Comparison of ENCODE assay signal across 1 cellular context in the genomic region with DNA sequence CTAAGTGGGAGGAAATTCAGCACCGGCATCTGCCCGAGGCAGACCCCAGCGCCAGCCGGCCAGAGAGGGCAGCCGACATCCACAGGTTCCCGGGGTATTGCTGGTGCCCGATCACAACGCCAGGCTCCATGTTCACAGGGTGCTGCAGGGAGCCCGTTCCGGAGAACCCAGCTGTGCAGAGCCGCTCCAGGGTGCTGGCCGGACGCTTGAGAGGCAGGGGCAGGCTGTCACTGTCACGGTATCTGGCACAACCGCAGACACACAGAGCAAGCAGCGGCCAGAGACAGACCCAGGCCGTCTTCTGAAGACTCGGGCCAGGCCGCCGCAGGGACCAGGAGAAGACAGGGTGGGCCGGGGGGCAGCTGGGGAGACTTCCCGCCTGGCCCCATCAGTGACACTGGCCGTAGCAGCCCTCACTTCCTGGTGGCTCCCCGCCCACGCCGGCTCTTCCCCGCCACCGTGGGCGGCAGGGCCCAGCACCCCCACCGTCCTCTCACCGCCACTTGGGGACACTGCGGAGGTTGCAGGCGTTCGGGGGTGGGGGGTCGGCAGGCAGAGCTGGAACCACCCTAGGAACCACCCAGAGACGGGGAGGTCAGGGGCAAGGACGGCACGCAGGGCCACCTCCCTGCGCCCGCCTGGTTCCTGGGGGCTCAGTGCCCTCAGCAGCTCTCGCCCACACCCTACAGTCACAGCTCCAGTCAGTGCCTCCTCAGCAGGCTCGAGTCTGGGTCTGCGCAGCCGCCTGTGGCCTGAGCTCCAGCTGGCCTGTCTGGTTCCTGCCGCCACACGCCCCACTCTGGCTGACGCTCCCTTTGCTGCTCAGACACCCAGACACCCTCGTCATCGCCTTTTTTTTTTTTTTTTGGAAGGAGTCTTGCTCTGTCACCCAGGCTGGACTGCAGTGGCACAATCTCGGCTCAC.
A peak's percentile ranks its signal among the peaks of the same experiment; 100 is the strongest.
TF ChIP-seq lines count a peak whose summit lies in the region.

No MANE protein-coding gene starts in this region.

TF ChIP-seq in K562, 482 proteins besides CTCF, POLR2A, EP300 and RAD21 (continued from another document):
- TF ChIP-seq, protein P1, sequence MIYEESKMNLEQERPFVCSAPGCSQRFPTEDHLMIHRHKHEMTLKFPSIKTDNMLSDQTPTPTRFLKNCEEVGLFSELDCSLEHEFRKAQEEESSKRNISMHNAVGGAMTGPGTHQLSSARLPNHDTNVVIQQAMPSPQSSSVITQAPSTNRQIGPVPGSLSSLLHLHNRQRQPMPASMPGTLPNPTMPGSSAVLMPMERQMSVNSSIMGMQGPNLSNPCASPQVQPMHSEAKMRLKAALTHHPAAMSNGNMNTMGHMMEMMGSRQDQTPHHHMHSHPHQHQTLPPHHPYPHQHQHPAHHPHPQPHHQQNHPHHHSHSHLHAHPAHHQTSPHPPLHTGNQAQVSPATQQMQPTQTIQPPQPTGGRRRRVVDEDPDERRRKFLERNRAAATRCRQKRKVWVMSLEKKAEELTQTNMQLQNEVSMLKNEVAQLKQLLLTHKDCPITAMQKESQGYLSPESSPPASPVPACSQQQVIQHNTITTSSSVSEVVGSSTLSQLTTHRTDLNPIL (CRISPR knock-in tag; IDR thresholded peaks at IDR 0.05): no peak
- no peak for TF ChIP-seq CBX2 (IDR thresholded peaks at IDR 0.05; ENCODE audit: insufficient read depth, low read length, poor library complexity, severe bottlenecking)
- TF ChIP-seq ZNF3 (CRISPR knock-in tag; IDR thresholded peaks at IDR 0.05): no peak
- peak; percentile 40; the same call in 1 of the 2 replicates for TF ChIP-seq RBFOX2 (IDR thresholded peaks at IDR 0.05; ENCODE audit: low read depth, low read length)
- TF ChIP-seq, protein P2, sequence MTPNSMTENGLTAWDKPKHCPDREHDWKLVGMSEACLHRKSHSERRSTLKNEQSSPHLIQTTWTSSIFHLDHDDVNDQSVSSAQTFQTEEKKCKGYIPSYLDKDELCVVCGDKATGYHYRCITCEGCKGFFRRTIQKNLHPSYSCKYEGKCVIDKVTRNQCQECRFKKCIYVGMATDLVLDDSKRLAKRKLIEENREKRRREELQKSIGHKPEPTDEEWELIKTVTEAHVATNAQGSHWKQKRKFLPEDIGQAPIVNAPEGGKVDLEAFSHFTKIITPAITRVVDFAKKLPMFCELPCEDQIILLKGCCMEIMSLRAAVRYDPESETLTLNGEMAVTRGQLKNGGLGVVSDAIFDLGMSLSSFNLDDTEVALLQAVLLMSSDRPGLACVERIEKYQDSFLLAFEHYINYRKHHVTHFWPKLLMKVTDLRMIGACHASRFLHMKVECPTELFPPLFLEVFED (CRISPR knock-in tag; conservative IDR thresholded peaks at IDR 0.05): no peak
- TF ChIP-seq ZNF551 (CRISPR knock-in tag; IDR thresholded peaks at IDR 0.05): no peak
- TF ChIP-seq RBM15 (IDR thresholded peaks at IDR 0.05; ENCODE audit: insufficient read depth, low read length): no peak
- TF ChIP-seq ZNF384 (IDR thresholded peaks at IDR 0.05; ENCODE audit: low read depth, low read length): peak; percentile 32; the same call in 1 of the 2 replicates
- no peak for TF ChIP-seq ADNP (tag; IDR thresholded peaks at IDR 0.05)
- TF ChIP-seq EZH2 (IDR thresholded peaks at IDR 0.05; ENCODE audit: borderline replicate concordance, low read depth, low read length): no peak
- TF ChIP-seq ZNF445 (CRISPR knock-in tag; IDR thresholded peaks at IDR 0.05; ENCODE audit: low read depth): no peak
- TF ChIP-seq, protein P3, sequence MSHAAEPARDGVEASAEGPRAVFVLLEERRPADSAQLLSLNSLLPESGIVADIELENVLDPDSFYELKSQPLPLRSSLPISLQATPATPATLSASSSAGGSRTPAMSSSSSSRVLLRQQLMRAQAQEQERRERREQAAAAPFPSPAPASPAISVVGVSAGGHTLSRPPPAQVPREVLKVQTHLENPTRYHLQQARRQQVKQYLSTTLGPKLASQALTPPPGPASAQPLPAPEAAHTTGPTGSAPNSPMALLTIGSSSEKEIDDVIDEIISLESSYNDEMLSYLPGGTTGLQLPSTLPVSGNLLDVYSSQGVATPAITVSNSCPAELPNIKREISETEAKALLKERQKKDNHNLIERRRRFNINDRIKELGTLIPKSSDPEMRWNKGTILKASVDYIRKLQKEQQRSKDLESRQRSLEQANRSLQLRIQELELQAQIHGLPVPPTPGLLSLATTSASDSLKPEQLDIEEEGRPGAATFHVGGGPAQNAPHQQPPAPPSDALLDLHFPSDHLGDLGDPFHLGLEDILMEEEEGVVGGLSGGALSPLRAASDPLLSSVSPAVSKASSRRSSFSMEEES (CRISPR knock-in tag; IDR thresholded peaks at IDR 0.05): no peak
- TF ChIP-seq, protein P4, sequence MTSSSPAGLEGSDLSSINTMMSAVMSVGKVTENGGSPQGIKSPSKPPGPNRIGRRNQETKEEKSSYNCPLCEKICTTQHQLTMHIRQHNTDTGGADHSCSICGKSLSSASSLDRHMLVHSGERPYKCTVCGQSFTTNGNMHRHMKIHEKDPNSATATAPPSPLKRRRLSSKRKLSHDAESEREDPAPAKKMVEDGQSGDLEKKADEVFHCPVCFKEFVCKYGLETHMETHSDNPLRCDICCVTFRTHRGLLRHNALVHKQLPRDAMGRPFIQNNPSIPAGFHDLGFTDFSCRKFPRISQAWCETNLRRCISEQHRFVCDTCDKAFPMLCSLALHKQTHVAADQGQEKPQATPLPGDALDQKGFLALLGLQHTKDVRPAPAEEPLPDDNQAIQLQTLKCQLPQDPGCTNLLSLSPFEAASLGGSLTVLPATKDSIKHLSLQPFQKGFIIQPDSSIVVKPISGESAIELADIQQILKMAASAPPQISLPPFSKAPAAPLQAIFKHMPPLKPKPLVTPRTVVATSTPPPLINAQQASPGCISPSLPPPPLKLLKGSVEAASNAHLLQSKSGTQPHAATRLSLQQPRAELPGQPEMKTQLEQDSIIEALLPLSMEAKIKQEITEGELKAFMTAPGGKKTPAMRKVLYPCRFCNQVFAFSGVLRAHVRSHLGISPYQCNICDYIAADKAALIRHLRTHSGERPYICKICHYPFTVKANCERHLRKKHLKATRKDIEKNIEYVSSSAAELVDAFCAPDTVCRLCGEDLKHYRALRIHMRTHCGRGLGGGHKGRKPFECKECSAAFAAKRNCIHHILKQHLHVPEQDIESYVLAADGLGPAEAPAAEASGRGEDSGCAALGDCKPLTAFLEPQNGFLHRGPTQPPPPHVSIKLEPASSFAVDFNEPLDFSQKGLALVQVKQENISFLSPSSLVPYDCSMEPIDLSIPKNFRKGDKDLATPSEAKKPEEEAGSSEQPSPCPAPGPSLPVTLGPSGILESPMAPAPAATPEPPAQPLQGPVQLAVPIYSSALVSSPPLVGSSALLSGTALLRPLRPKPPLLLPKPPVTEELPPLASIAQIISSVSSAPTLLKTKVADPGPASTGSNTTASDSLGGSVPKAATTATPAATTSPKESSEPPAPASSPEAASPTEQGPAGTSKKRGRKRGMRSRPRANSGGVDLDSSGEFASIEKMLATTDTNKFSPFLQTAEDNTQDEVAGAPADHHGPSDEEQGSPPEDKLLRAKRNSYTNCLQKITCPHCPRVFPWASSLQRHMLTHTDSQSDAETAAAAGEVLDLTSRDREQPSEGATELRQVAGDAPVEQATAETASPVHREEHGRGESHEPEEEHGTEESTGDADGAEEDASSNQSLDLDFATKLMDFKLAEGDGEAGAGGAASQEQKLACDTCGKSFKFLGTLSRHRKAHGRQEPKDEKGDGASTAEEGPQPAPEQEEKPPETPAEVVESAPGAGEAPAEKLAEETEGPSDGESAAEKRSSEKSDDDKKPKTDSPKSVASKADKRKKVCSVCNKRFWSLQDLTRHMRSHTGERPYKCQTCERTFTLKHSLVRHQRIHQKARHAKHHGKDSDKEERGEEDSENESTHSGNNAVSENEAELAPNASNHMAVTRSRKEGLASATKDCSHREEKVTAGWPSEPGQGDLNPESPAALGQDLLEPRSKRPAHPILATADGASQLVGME (CRISPR knock-in tag; IDR thresholded peaks at IDR 0.05): no peak
- no peak for TF ChIP-seq SNIP1 (IDR thresholded peaks at IDR 0.05; ENCODE audit: low read depth)
TF ChIP-seq in K562: peak in this region for 6.
